ENCODE assay signal across 8 cellular contexts in the genomic region with DNA sequence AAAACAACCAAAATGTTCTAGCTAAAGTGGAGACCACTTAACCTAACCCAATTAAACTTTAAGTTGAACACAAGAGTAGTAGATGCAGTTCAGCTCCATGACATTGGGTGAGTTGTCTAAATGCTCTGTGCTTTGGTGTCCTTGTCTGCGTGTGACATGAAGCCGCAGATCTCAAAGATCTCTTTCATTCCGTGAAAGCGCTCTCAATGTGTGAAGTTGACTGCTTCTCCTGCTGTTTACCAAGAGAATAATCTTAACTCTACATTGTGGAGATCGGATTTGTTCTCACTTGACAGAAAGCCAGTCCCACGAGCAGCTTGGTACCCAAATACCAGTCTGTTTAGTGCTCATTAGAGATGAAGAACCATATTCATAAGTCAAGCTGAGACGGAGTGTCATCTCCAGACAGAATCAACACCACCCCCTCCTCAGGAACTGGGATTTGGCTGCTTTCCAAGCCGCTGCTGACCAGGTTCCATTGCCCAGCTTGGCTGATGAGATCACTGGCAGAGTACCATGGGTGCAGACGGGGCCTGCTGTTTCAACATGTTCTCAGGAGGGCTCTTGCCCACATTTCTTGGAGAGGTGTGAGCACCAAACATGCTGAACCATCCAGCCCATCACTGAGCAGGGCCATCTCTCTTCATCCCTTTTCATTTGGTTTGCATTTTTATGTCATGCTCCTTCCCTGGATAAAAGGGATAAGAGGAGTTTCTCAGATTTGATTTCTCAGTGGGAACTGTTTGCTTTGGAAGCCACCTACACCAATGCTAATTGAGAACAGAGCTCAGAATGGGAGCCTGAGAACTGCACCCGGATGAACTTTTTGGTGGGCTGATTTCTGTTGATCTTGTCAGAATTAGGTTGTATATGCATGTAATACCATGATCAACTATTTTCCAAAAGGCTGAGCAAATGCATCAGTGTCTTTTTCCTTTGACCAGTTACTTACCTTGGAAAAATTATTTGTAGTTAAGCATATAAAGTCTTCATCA.
A peak's percentile ranks its signal among the peaks of the same experiment; 100 is the strongest.
DNase-seq lines count a peak whose midpoint lies in the region; ATAC-seq and TF ChIP-seq lines count a peak whose summit lies in the region.

No MANE protein-coding gene starts in this region.

- POLR2A ChIA-PET in activated CD8-positive, alpha-beta T cell treated with anti-CD3 and anti-CD28 coated beads for 36 hours (lab: Charles Lee) = no interaction called here

- H3K27ac Mint-ChIP-seq in endothelial cell (ENCODE audit: unreplicated experiment) (peak overlapping the region; percentile 85), neural crest cell (ENCODE audit: unreplicated experiment) (peak overlapping the region; percentile 19)
- no peak overlapping the region for H3K27ac Mint-ChIP-seq in activated CD8-positive, alpha-beta T cell treated with anti-CD3 and anti-CD28 coated beads for 36 hours

- ATAC-seq in GM21526 (IDR thresholded peaks at IDR 0.05; ENCODE audit: low FRiP score, unreplicated experiment) (no peak), HG03139 (IDR thresholded peaks at IDR 0.05; ENCODE audit: unreplicated experiment) (no peak)
- no peak for ATAC-seq in activated CD8-positive, alpha-beta T cell treated with anti-CD3 and anti-CD28 coated beads for 36 hours

- H3K4me1 Mint-ChIP-seq in endothelial cell (ENCODE audit: unreplicated experiment) (peaks cover 41% of the 10 kb centered on the region), neural crest cell (peaks cover 37% of the 10 kb centered on the region)
- H3K4me1 Mint-ChIP-seq in activated CD8-positive, alpha-beta T cell treated with anti-CD3 and anti-CD28 coated beads for 36 hours (ENCODE audit: low read depth) = peaks cover 18% of the 10 kb centered on the region

- intact Hi-C loops in activated CD8-positive, alpha-beta T cell treated with anti-CD3 and anti-CD28 coated beads for 36 hours (cut with micrococcal nuclease) = no loop called here

- no peaks in the 10 kb centered on the region for H3K27me3 Mint-ChIP-seq in endothelial cell (ENCODE audit: unreplicated experiment)
- H3K27me3 Mint-ChIP-seq in neural crest cell (ENCODE audit: low read depth) = no peaks in the 10 kb centered on the region
- H3K27me3 Mint-ChIP-seq in activated CD8-positive, alpha-beta T cell treated with anti-CD3 and anti-CD28 coated beads for 36 hours = peaks cover 14% of the 10 kb centered on the region

- CTCF ChIA-PET in activated CD8-positive, alpha-beta T cell treated with anti-CD3 and anti-CD28 coated beads for 36 hours (lab: Charles Lee) = interaction anchor here (0.9 to 1.4 kb wide), 2 partner anchors 10 to 20 kb away, joined by 3 to 4 read pairs; no protein-coding TSS in a partner anchor

- no peaks in the 10 kb centered on the region for H3K9me3 Mint-ChIP-seq in endothelial cell (ENCODE audit: unreplicated experiment)
- peaks cover 3% of the 10 kb centered on the region for H3K9me3 Mint-ChIP-seq in neural crest cell
- peaks cover 4% of the 10 kb centered on the region for H3K9me3 Mint-ChIP-seq in activated CD8-positive, alpha-beta T cell treated with anti-CD3 and anti-CD28 coated beads for 36 hours

- TF ChIP-seq CTCF in endothelial cell (IDR thresholded peaks at IDR 0.05; ENCODE audit: unreplicated experiment) (no peak), neural crest cell (conservative IDR thresholded peaks at IDR 0.05) (no peak)
- no peak for TF ChIP-seq CTCF in activated CD8-positive, alpha-beta T cell treated with anti-CD3 and anti-CD28 coated beads for 36 hours (IDR thresholded peaks at IDR 0.05)

- DNase-seq in Ammon's horn (ENCODE audit: low spot score) (peak; percentile 71), NCI-H524 (lab: John Stamatoyannopoulos, UW) (peak; percentile 23 to 79), endothelial cell (ENCODE audit: low spot score) (peak; percentile 11), neural crest cell (ENCODE audit: low read depth, low spot score) (no peak), SW 1271 (lab: John Stamatoyannopoulos, UW) (no peak)
- DNase-seq in activated CD8-positive, alpha-beta T cell treated with anti-CD3 and anti-CD28 coated beads for 36 hours = no peak

- H3K36me3 Mint-ChIP-seq in endothelial cell (ENCODE audit: low read depth, unreplicated experiment) (peaks cover 26% of the 10 kb centered on the region), neural crest cell (ENCODE audit: low read depth) (peaks cover 10% of the 10 kb centered on the region)
- no peaks in the 10 kb centered on the region for H3K36me3 Mint-ChIP-seq in activated CD8-positive, alpha-beta T cell treated with anti-CD3 and anti-CD28 coated beads for 36 hours (ENCODE audit: low read depth)

- H3K4me3 Mint-ChIP-seq in endothelial cell (ENCODE audit: unreplicated experiment) (peak overlapping the region; percentile 87), neural crest cell (peak overlapping the region; percentile 88)
- no peak overlapping the region for H3K4me3 Mint-ChIP-seq in activated CD8-positive, alpha-beta T cell treated with anti-CD3 and anti-CD28 coated beads for 36 hours

Comparison
In these comparisons a context has a peak if more than half of its experiments do, and no peak if none do; other contexts are left out.
1. DNase-seq: peak in Ammon's horn (single experiment), NCI-H524 (2 of 2) and endothelial cell (single experiment); none in neural crest cell (single experiment), activated CD8-positive, alpha-beta T cell treated with anti-CD3 and anti-CD28 coated beads for 36 hours (single experiment) and SW 1271 (0 of 2).